In the genomic region with DNA sequence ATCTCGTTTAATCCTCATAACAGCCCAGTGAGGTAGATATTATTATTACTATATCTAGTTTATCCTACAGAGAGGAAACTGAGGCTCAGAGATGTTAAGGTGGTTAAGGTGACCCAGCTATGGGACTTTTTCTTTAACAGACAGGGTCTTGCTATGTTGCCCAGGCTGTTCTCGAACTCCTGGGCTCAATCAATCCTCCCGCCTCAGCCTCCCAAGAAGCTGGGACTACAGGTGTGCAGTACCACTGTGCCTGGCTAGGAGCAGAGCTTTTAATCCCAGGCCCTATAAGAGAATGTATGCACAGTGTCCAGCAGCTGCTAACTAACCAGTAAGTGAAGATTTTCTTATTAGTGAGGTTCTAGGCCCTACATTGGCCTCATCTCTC, we compare ENCODE assay signal across 1 cellular context.
TF ChIP-seq lines count a peak whose summit lies in the region.

No MANE protein-coding gene starts in this region.

TF ChIP-seq in GM23338, 12 proteins besides CTCF, POLR2A, EP300 and RAD21 (continued from another document):
- TF ChIP-seq, protein P1, sequence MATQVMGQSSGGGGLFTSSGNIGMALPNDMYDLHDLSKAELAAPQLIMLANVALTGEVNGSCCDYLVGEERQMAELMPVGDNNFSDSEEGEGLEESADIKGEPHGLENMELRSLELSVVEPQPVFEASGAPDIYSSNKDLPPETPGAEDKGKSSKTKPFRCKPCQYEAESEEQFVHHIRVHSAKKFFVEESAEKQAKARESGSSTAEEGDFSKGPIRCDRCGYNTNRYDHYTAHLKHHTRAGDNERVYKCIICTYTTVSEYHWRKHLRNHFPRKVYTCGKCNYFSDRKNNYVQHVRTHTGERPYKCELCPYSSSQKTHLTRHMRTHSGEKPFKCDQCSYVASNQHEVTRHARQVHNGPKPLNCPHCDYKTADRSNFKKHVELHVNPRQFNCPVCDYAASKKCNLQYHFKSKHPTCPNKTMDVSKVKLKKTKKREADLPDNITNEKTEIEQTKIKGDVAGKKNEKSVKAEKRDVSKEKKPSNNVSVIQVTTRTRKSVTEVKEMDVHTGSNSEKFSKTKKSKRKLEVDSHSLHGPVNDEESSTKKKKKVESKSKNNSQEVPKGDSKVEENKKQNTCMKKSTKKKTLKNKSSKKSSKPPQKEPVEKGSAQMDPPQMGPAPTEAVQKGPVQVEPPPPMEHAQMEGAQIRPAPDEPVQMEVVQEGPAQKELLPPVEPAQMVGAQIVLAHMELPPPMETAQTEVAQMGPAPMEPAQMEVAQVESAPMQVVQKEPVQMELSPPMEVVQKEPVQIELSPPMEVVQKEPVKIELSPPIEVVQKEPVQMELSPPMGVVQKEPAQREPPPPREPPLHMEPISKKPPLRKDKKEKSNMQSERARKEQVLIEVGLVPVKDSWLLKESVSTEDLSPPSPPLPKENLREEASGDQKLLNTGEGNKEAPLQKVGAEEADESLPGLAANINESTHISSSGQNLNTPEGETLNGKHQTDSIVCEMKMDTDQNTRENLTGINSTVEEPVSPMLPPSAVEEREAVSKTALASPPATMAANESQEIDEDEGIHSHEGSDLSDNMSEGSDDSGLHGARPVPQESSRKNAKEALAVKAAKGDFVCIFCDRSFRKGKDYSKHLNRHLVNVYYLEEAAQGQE (IDR thresholded peaks at IDR 0.05; ENCODE audit: unreplicated experiment): no peak
- no peak for TF ChIP-seq ZNF114 (CRISPR knock-in tag; IDR thresholded peaks at IDR 0.05)
- no peak for TF ChIP-seq STAT1 (IDR thresholded peaks at IDR 0.05; ENCODE audit: unreplicated experiment)
- TF ChIP-seq POLR2AphosphoS5 (IDR thresholded peaks at IDR 0.05; ENCODE audit: low read depth): no peak
